In genomic region chr5:141567513-141568117, GRCh38 we compare ENCODE assay signal across 8 cellular contexts. TPM values are rescaled to one million over a fixed set of nuclear protein-coding genes. Genes with fewer than 3 reads are reported as not detected.
DNase-seq lines count a peak whose midpoint lies in the region; ATAC-seq and TF ChIP-seq lines count a peak whose summit lies in the region.

No MANE protein-coding gene starts in this region.

- peak; percentile 97 for TF ChIP-seq CTCF in BE2C (IDR thresholded peaks at IDR 0.05; ENCODE audit: low read depth, low read length)
- peak; percentile 77 for TF ChIP-seq CTCF in GM20000 (IDR thresholded peaks at IDR 0.05; ENCODE audit: extremely low read depth, missing control alignments)
- peak; percentile 89 for TF ChIP-seq CTCF in WTC11 (IDR thresholded peaks at IDR 0.05)

- CTCF ChIA-PET in WTC11 (lab: Charles Lee) = interaction anchor here (0.6 to 2.7 kb wide), 64 partner anchors 8 to 1117 kb away, joined by 3 to 27 read pairs (median 4); partner anchors contain the start of genes DIAPH1, FCHSD1, HDAC3 and PCDHB1

- POLR2A ChIA-PET in WTC11 (lab: Charles Lee) = no interaction called here

- H3K36me3 ChIP-seq in BE2C = peaks cover 52% of the 10 kb centered on the region

- no peaks in the 10 kb centered on the region for H3K27me3 ChIP-seq in BE2C

- no peak; the same call in 1 of the 2 replicates for ATAC-seq in WTC11
- no peak for ATAC-seq in GM21390 (IDR thresholded peaks at IDR 0.05; ENCODE audit: unreplicated experiment)
- no peak for ATAC-seq in HG03439 (IDR thresholded peaks at IDR 0.05; ENCODE audit: unreplicated experiment)
- no peak for ATAC-seq in GM18498 (IDR thresholded peaks at IDR 0.05; ENCODE audit: unreplicated experiment)
- ATAC-seq in GM21576 (IDR thresholded peaks at IDR 0.05; ENCODE audit: unreplicated experiment) = no peak

- DNase-seq in BE2C = no peak
- no peak for DNase-seq in GM20000 (ENCODE audit: low spot score)
- no peak for DNase-seq in WTC11 (ENCODE audit: low spot score)
- DNase-seq in kidney tubule cell (ENCODE audit: low spot score) = peak; percentile 26

- no peak overlapping the region for H3K4me3 ChIP-seq in BE2C (ENCODE audit: low read depth, low read length)

- no peaks in the 10 kb centered on the region for H3K9me3 ChIP-seq in BE2C

- peaks cover 16% of the 10 kb centered on the region for H3K4me1 Mint-ChIP-seq in WTC11

- no peak overlapping the region for H3K4me3 Mint-ChIP-seq in WTC11

- no peak overlapping the region for H3K27ac Mint-ChIP-seq in WTC11

- no peaks in the 10 kb centered on the region for H3K27me3 Mint-ChIP-seq in WTC11 (ENCODE audit: low read depth)

- peaks cover 42% of the 10 kb centered on the region for H3K36me3 Mint-ChIP-seq in WTC11

- peaks cover 4% of the 10 kb centered on the region; the same call in 1 of the 2 replicates for H3K9me3 Mint-ChIP-seq in WTC11

- peaks cover 4% of the 10 kb centered on the region; the same call in 1 of the 2 replicates for H3K4me1 ChIP-seq in BE2C

TF ChIP-seq in WTC11, 78 proteins besides CTCF, POLR2A, EP300 and RAD21:
- TF ChIP-seq HMGA2 (CRISPR knock-in tag; IDR thresholded peaks at IDR 0.05) = no peak
- TF ChIP-seq SOX15 (CRISPR knock-in tag; IDR thresholded peaks at IDR 0.05) = no peak
- TF ChIP-seq ZNF396 (CRISPR knock-in tag; IDR thresholded peaks at IDR 0.05; ENCODE audit: borderline replicate concordance) = no peak
- no peak for TF ChIP-seq ZNF138 (CRISPR knock-in tag; conservative IDR thresholded peaks at IDR 0.05)
- no peak for TF ChIP-seq E2F4 (CRISPR knock-in tag; IDR thresholded peaks at IDR 0.05; ENCODE audit: borderline replicate concordance, low read depth)
- no peak for TF ChIP-seq ARID4B (CRISPR knock-in tag; IDR thresholded peaks at IDR 0.05; ENCODE audit: borderline replicate concordance)
- no peak for TF ChIP-seq ZBTB43 (CRISPR knock-in tag; IDR thresholded peaks at IDR 0.05)
- TF ChIP-seq, protein P1, sequence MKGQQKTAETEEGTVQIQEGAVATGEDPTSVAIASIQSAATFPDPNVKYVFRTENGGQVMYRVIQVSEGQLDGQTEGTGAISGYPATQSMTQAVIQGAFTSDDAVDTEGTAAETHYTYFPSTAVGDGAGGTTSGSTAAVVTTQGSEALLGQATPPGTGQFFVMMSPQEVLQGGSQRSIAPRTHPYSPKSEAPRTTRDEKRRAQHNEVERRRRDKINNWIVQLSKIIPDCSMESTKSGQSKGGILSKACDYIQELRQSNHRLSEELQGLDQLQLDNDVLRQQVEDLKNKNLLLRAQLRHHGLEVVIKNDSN (CRISPR knock-in tag; IDR thresholded peaks at IDR 0.05) = no peak
- TF ChIP-seq ZBTB21 (CRISPR knock-in tag; IDR thresholded peaks at IDR 0.05; ENCODE audit: borderline replicate concordance) = no peak
- TF ChIP-seq TEAD1 (CRISPR knock-in tag; IDR thresholded peaks at IDR 0.05) = no peak
- TF ChIP-seq ZSCAN18 (CRISPR knock-in tag; IDR thresholded peaks at IDR 0.05) = no peak
- TF ChIP-seq KAT7 (CRISPR knock-in tag; IDR thresholded peaks at IDR 0.05; ENCODE audit: borderline replicate concordance) = no peak
- TF ChIP-seq, protein P2, sequence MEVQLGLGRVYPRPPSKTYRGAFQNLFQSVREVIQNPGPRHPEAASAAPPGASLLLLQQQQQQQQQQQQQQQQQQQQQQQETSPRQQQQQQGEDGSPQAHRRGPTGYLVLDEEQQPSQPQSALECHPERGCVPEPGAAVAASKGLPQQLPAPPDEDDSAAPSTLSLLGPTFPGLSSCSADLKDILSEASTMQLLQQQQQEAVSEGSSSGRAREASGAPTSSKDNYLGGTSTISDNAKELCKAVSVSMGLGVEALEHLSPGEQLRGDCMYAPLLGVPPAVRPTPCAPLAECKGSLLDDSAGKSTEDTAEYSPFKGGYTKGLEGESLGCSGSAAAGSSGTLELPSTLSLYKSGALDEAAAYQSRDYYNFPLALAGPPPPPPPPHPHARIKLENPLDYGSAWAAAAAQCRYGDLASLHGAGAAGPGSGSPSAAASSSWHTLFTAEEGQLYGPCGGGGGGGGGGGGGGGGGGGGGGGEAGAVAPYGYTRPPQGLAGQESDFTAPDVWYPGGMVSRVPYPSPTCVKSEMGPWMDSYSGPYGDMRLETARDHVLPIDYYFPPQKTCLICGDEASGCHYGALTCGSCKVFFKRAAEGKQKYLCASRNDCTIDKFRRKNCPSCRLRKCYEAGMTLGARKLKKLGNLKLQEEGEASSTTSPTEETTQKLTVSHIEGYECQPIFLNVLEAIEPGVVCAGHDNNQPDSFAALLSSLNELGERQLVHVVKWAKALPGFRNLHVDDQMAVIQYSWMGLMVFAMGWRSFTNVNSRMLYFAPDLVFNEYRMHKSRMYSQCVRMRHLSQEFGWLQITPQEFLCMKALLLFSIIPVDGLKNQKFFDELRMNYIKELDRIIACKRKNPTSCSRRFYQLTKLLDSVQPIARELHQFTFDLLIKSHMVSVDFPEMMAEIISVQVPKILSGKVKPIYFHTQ (CRISPR knock-in tag; IDR thresholded peaks at IDR 0.05) = no peak

RNA-seq across cellular contexts. Expression of gene DIAPH1, which starts 51.2 kb away (rescaled TPM):
- polyA plus RNA-seq in BE2C (2012; ENCODE audit: insufficient read depth, insufficient read length, low read depth) = 55.0 TPM
- 90.9 to 109 TPM (median 96.0 TPM) in 3 replicates for total RNA-seq in WTC11 (2021)
